ENCODE assay signal across 1 cellular context in genomic region chr14:104865069-104865630, GRCh38.
TF ChIP-seq lines count a peak whose summit lies in the region.

TSS of gene CEP170B (plus strand) at chr14:104865268. CDS start at chr14:104868451, 3,183 bp downstream.

TF ChIP-seq in GM12878, 131 proteins besides CTCF, POLR2A, EP300 and RAD21 (continued from another document):
- TF ChIP-seq USF1 (IDR thresholded peaks at IDR 0.05; ENCODE audit: borderline replicate concordance, extremely low read length, insufficient read depth, low read depth, low read length) (no peak), MEF2A (IDR thresholded peaks at IDR 0.05; ENCODE audit: insufficient read depth, low read depth, low read length) (no peak), CHD2 (IDR thresholded peaks at IDR 0.05; ENCODE audit: borderline replicate concordance, low read depth, low read length) (no peak)
- TF ChIP-seq, protein P1, sequence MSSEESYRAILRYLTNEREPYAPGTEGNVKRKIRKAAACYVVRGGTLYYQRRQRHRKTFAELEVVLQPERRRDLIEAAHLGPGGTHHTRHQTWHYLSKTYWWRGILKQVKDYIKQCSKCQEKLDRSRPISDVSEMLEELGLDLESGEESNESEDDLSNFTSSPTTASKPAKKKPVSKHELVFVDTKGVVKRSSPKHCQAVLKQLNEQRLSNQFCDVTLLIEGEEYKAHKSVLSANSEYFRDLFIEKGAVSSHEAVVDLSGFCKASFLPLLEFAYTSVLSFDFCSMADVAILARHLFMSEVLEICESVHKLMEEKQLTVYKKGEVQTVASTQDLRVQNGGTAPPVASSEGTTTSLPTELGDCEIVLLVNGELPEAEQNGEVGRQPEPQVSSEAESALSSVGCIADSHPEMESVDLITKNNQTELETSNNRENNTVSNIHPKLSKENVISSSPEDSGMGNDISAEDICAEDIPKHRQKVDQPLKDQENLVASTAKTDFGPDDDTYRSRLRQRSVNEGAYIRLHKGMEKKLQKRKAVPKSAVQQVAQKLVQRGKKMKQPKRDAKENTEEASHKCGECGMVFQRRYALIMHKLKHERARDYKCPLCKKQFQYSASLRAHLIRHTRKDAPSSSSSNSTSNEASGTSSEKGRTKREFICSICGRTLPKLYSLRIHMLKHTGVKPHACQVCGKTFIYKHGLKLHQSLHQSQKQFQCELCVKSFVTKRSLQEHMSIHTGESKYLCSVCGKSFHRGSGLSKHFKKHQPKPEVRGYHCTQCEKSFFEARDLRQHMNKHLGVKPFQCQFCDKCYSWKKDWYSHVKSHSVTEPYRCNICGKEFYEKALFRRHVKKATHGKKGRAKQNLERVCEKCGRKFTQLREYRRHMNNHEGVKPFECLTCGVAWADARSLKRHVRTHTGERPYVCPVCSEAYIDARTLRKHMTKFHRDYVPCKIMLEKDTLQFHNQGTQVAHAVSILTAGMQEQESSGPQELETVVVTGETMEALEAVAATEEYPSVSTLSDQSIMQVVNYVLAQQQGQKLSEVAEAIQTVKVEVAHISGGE (CRISPR knock-in tag; IDR thresholded peaks at IDR 0.05), result no peak
- TF ChIP-seq, protein P2, sequence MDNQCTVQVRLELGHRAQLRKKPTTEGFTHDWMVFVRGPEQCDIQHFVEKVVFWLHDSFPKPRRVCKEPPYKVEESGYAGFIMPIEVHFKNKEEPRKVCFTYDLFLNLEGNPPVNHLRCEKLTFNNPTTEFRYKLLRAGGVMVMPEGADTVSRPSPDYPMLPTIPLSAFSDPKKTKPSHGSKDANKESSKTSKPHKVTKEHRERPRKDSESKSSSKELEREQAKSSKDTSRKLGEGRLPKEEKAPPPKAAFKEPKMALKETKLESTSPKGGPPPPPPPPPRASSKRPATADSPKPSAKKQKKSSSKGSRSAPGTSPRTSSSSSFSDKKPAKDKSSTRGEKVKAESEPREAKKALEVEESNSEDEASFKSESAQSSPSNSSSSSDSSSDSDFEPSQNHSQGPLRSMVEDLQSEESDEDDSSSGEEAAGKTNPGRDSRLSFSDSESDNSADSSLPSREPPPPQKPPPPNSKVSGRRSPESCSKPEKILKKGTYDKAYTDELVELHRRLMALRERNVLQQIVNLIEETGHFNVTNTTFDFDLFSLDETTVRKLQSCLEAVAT (IDR thresholded peaks at IDR 0.05), result no peak
